14 cellular contexts compared by ENCODE assay signal in genomic region chr5:114237766-114238165, GRCh38.
DNase-seq lines count a peak whose midpoint lies in the region; ATAC-seq and TF ChIP-seq lines count a peak whose summit lies in the region.
"Had no signal": no experiment of that assay in that cellular context is flagged by ENCODE, and none has a peak within 500 bp of the region (broad histone marks: within the 10 kb centered on the region; RNA-seq: fewer than 3 reads in every experiment).

No MANE protein-coding gene starts in this region.

- H3K4me1 ChIP-seq in HAP-1 = no peaks in the 10 kb centered on the region
- H3K4me1 ChIP-seq: vagina had no signal

- DNase-seq in A172 (ENCODE audit: low spot score) (peak; percentile 85), H4 (ENCODE audit: low spot score) (peak; percentile 87), NOMO-1 treated with DMSO at 0.1 percent for 48 hours (lab: John Stamatoyannopoulos, UW; ENCODE audit: unreplicated experiment) (peak; percentile 71), choroid plexus epithelial cell (ENCODE audit: low read depth) (peak; percentile 39), HAP-1 (ENCODE audit: low spot score in 2 of 2) (no peak), putamen (ENCODE audit: low spot score) (no peak), NCI-H146 treated with DMSO at 0.1 percent for 48 hours (lab: John Stamatoyannopoulos, UW; ENCODE audit: unreplicated experiment) (no peak)
- DNase-seq: activated gamma-delta T cell treated with Interleukin-2 at 50 U/mL for 16 hours, left cardiac atrium, NCI-H1417 treated with DMSO at 0.1 percent for 48 hours, NCI-H774 had no signal

- no peaks in the 10 kb centered on the region for H3K9me3 ChIP-seq in HAP-1
- H3K9me3 ChIP-seq: vagina had no signal

- in situ Hi-C loops in HAP-1 (cut with MboI; ENCODE audit: low sequenced_read_pairs) = no loop called here

- no peak for ATAC-seq in GM19023 (IDR thresholded peaks at IDR 0.05; ENCODE audit: unreplicated experiment)
- ATAC-seq: left cardiac atrium had no signal

- H3K27me3 ChIP-seq in HAP-1 (ENCODE audit: low read depth) = no peaks in the 10 kb centered on the region
- H3K27me3 ChIP-seq: vagina had no signal

- H3K4me3 ChIP-seq in choroid plexus epithelial cell (ENCODE audit: low read depth, low read length) (no peak overlapping the region), HAP-1 (no peak overlapping the region)
- H3K4me3 ChIP-seq: coronary artery, vagina had no signal

- H3K36me3 ChIP-seq in HAP-1 (replicated peaks) = no peaks in the 10 kb centered on the region
- H3K36me3 ChIP-seq: vagina had no signal

- TF ChIP-seq CTCF in choroid plexus epithelial cell (conservative IDR thresholded peaks at IDR 0.05; ENCODE audit: low read depth, low read length) = no peak

Comparison
In these comparisons a context has a peak if more than half of its experiments do, and no peak if none do; other contexts are left out.
1. DNase-seq: peak in A172 (single experiment), H4 (single experiment), NOMO-1 treated with DMSO at 0.1 percent for 48 hours (single experiment) and choroid plexus epithelial cell (single experiment); none in HAP-1 (0 of 2), putamen (single experiment) and NCI-H146 treated with DMSO at 0.1 percent for 48 hours (single experiment).